ENCODE assay signal across 7 cellular contexts in genomic region chr4:4937926-4938325, GRCh38.
"Had no signal": no experiment of that assay in that cellular context is flagged by ENCODE, and none has a peak within 500 bp of the region (broad histone marks: within the 10 kb centered on the region; RNA-seq: fewer than 3 reads in every experiment).

No MANE protein-coding gene starts in this region.

- DNase-seq: GM23248, H7, HFFc6, KBM-7 had no signal

- FAIRE-seq: HepG2 had no signal

- H3K36me3 ChIP-seq: HAP-1 had no signal

- H3K4me3 ChIP-seq: GM23248, HAP-1 had no signal

- H3K4me1 ChIP-seq: HAP-1 had no signal

- H2AFZ ChIP-seq: GM23248 had no signal

- H3K27ac ChIP-seq: GM23248, HL-60 had no signal

- H3K9me3 ChIP-seq: HAP-1 had no signal

- H3K9ac ChIP-seq: GM23248 had no signal
